ENCODE assay signal across 2 cellular contexts in the genomic region with DNA sequence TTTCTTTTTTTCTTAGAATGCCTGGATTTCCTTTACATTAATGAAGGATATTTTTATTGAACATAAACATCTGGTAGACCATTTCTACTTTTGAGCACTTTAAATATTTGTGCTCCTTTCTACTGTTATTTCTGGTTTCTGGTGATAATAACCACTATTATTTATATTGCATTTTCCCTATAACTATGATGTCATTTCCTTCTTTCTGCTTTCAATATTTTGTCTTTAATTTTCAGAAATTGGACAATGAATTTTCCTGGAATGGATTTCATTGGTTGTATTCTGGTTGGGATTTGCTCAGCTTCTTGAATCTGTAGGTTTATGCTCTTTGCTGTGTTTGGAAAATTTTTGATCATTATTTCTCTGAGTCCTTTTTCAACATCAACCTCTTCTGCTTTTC.
A peak's percentile ranks its signal among the peaks of the same experiment; 100 is the strongest.
TF ChIP-seq lines count a peak whose summit lies in the region.

No MANE protein-coding gene starts in this region.

TF ChIP-seq in HepG2, 621 proteins besides CTCF, POLR2A, EP300 and RAD21:
- TF ChIP-seq ZNF816 (CRISPR knock-in tag; IDR thresholded peaks at IDR 0.05; ENCODE audit: borderline replicate concordance) (no peak), ATF7 (IDR thresholded peaks at IDR 0.05) (peak; percentile 89), ATF7 (CRISPR knock-in tag; IDR thresholded peaks at IDR 0.05) (no peak)

TF ChIP-seq in HEK293, 187 proteins besides CTCF, POLR2A, EP300 and RAD21:
- TF ChIP-seq, protein P1, sequence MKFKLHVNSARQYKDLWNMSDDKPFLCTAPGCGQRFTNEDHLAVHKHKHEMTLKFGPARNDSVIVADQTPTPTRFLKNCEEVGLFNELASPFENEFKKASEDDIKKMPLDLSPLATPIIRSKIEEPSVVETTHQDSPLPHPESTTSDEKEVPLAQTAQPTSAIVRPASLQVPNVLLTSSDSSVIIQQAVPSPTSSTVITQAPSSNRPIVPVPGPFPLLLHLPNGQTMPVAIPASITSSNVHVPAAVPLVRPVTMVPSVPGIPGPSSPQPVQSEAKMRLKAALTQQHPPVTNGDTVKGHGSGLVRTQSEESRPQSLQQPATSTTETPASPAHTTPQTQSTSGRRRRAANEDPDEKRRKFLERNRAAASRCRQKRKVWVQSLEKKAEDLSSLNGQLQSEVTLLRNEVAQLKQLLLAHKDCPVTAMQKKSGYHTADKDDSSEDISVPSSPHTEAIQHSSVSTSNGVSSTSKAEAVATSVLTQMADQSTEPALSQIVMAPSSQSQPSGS (tag by site-specific recombination; IDR thresholded peaks at IDR 0.05; ENCODE audit: low read depth): peak; percentile 58; the same call in 1 of the 2 replicates
- no peak for TF ChIP-seq ZNF426 (tag by site-specific recombination; IDR thresholded peaks at IDR 0.05)
- no peak for TF ChIP-seq ZFP3 (tag by site-specific recombination; IDR thresholded peaks at IDR 0.05; ENCODE audit: low read depth)
- no peak for TF ChIP-seq ZNF654 (tag by site-specific recombination; IDR thresholded peaks at IDR 0.05; ENCODE audit: low read depth)
- TF ChIP-seq OVOL3 (tag by site-specific recombination; IDR thresholded peaks at IDR 0.05): no peak
- TF ChIP-seq, protein P2, sequence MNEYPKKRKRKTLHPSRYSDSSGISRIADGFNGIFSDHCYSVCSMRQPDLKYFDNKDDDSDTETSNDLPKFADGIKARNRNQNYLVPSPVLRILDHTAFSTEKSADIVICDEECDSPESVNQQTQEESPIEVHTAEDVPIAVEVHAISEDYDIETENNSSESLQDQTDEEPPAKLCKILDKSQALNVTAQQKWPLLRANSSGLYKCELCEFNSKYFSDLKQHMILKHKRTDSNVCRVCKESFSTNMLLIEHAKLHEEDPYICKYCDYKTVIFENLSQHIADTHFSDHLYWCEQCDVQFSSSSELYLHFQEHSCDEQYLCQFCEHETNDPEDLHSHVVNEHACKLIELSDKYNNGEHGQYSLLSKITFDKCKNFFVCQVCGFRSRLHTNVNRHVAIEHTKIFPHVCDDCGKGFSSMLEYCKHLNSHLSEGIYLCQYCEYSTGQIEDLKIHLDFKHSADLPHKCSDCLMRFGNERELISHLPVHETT (tag by site-specific recombination; IDR thresholded peaks at IDR 0.05): no peak
- TF ChIP-seq ZNF791 (tag by site-specific recombination; IDR thresholded peaks at IDR 0.05): no peak
- TF ChIP-seq, protein P3, sequence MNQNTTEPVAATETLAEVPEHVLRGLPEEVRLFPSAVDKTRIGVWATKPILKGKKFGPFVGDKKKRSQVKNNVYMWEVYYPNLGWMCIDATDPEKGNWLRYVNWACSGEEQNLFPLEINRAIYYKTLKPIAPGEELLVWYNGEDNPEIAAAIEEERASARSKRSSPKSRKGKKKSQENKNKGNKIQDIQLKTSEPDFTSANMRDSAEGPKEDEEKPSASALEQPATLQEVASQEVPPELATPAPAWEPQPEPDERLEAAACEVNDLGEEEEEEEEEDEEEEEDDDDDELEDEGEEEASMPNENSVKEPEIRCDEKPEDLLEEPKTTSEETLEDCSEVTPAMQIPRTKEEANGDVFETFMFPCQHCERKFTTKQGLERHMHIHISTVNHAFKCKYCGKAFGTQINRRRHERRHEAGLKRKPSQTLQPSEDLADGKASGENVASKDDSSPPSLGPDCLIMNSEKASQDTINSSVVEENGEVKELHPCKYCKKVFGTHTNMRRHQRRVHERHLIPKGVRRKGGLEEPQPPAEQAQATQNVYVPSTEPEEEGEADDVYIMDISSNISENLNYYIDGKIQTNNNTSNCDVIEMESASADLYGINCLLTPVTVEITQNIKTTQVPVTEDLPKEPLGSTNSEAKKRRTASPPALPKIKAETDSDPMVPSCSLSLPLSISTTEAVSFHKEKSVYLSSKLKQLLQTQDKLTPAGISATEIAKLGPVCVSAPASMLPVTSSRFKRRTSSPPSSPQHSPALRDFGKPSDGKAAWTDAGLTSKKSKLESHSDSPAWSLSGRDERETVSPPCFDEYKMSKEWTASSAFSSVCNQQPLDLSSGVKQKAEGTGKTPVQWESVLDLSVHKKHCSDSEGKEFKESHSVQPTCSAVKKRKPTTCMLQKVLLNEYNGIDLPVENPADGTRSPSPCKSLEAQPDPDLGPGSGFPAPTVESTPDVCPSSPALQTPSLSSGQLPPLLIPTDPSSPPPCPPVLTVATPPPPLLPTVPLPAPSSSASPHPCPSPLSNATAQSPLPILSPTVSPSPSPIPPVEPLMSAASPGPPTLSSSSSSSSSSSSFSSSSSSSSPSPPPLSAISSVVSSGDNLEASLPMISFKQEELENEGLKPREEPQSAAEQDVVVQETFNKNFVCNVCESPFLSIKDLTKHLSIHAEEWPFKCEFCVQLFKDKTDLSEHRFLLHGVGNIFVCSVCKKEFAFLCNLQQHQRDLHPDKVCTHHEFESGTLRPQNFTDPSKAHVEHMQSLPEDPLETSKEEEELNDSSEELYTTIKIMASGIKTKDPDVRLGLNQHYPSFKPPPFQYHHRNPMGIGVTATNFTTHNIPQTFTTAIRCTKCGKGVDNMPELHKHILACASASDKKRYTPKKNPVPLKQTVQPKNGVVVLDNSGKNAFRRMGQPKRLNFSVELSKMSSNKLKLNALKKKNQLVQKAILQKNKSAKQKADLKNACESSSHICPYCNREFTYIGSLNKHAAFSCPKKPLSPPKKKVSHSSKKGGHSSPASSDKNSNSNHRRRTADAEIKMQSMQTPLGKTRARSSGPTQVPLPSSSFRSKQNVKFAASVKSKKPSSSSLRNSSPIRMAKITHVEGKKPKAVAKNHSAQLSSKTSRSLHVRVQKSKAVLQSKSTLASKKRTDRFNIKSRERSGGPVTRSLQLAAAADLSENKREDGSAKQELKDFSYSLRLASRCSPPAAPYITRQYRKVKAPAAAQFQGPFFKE (tag by site-specific recombination; IDR thresholded peaks at IDR 0.05; ENCODE audit: borderline replicate concordance): no peak
